16 cellular contexts compared by ENCODE assay signal in the genomic region with DNA sequence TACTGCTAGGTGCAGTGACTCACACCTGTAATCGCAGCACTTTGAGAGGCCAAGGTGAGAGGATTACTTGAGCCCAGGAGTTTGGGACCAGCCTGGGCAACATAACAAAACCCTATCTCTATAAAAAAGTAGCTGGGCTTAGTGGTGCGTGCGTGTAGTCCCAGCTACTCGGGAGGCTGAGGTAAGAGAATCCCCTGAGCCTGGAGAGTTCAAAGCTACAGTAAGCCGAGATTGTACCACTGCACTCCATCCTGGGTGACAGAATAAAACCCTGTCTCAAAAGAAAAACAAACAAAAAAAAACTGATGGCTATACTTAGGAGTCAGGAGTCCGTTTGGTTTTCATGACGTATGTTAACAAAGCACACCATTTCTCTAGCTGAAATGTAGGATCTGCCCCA. TPM values are rescaled to one million over a fixed set of nuclear protein-coding genes. Genes with fewer than 3 reads are reported as not detected.
DNase-seq lines count a peak whose midpoint lies in the region; ATAC-seq, FAIRE-seq and TF ChIP-seq lines count a peak whose summit lies in the region.
"Had no signal": no experiment of that assay in that cellular context is flagged by ENCODE, and none has a peak within 500 bp of the region (broad histone marks: within the 10 kb centered on the region; RNA-seq: fewer than 3 reads in every experiment).

No MANE protein-coding gene starts in this region.

- H3K4me1 ChIP-seq in CD4-positive, CD25-positive, alpha-beta regulatory T cell (ENCODE audit: control insufficient read depth, insufficient read depth, low read length, poor library complexity, severe bottlenecking): peaks cover 64% of the 10 kb centered on the region
- H3K4me1 ChIP-seq in HUES48 (ENCODE audit: control insufficient read depth, insufficient read depth, low read length) (peaks cover 60% of the 10 kb centered on the region), tibial artery (peaks cover 0 to 23% (median 14%) of the 10 kb centered on the region in 4 donors)

- TF ChIP-seq CTCF in brain (conservative IDR thresholded peaks at IDR 0.05) (no peak), tibial artery (IDR thresholded peaks at IDR 0.05) (no peak)

- POLR2A ChIA-PET in naive thymus-derived CD8-positive, alpha-beta T cell (lab: Charles Lee): no interaction called here

- no peak for DNase-seq in CD4-positive, CD25-positive, alpha-beta regulatory T cell
- DNase-seq in naive thymus-derived CD8-positive, alpha-beta T cell: no peak
- DNase-seq in tibial artery: no peak
- DNase-seq in frontal cortex (ENCODE audit: low spot score in 2 of 2): no peak
- DNase-seq in NCI-H146 treated with DMSO at 0.1 percent for 48 hours (lab: John Stamatoyannopoulos, UW; ENCODE audit: unreplicated experiment): no peak
- DNase-seq: activated CD4-positive, alpha-beta T cell treated with anti-CD3 and anti-CD28 coated beads, Interleukin-2, amount 50 U/mL, for 1 hour; activated gamma-delta T cell; AML-193; mesendoderm; NCI-H2171 had no signal

- peaks cover 31 to 61% (median 48%) of the 10 kb centered on the region in 4 donors for H3K4me1 Mint-ChIP-seq in CD4-positive, CD25-positive, alpha-beta regulatory T cell
- H3K4me1 Mint-ChIP-seq in brain: peaks cover 47% of the 10 kb centered on the region
- peaks cover 31 to 60% (median 50%) of the 10 kb centered on the region in 4 donors for H3K4me1 Mint-ChIP-seq in naive thymus-derived CD8-positive, alpha-beta T cell

- peak overlapping the region; percentile 93 for H3K4me3 ChIP-seq in CD4-positive, CD25-positive, alpha-beta regulatory T cell (ENCODE audit: low read depth, low read length)
- H3K4me3 ChIP-seq in HUES48 (ENCODE audit: low read depth, low read length): 0 out of 2 replicates have a peak overlapping the region, but pooled peaks have one; percentile 74
- H3K4me3 ChIP-seq in tibial artery: no peak overlapping the region

- H3K4me3 Mint-ChIP-seq in CD4-positive, CD25-positive, alpha-beta regulatory T cell: peak overlapping the region; percentile 95 to 100 (median 99)
- H3K4me3 Mint-ChIP-seq in brain: peak overlapping the region; percentile 54 to 99 (median 96)
- H3K4me3 Mint-ChIP-seq in naive thymus-derived CD8-positive, alpha-beta T cell: peak overlapping the region; percentile 36 to 99 (median 96)

- no peaks in the 10 kb centered on the region for H3K9me3 Mint-ChIP-seq in CD4-positive, CD25-positive, alpha-beta regulatory T cell
- H3K9me3 Mint-ChIP-seq in brain: peaks cover 0 to 3% (median 0%) of the 10 kb centered on the region in 5 experiments
- no peaks in the 10 kb centered on the region for H3K9me3 Mint-ChIP-seq in naive thymus-derived CD8-positive, alpha-beta T cell
- H3K9me3 Mint-ChIP-seq: T-helper 2 cell treated with Interferon-gamma antibody and Interleukin-4, amounts not matched to agents 5 μg/mL and 100 μg/mL, for 36 hours had no signal

- no peak for ATAC-seq in CD4-positive, CD25-positive, alpha-beta regulatory T cell (ENCODE audit: low read depth in 2 of 2)
- ATAC-seq in naive thymus-derived CD8-positive, alpha-beta T cell: no peak
- no peak for ATAC-seq in GM18868 (IDR thresholded peaks at IDR 0.05; ENCODE audit: unreplicated experiment)
- ATAC-seq: Right ventricle myocardium inferior had no signal

- H3K27ac Mint-ChIP-seq in CD4-positive, CD25-positive, alpha-beta regulatory T cell: peak overlapping the region in 1 of 3 donors; percentile 95
- peak overlapping the region in 3 of 5 experiments; percentile 44 to 100 (median 94) for H3K27ac Mint-ChIP-seq in brain
- peak overlapping the region; percentile 88 to 98 (median 96) for H3K27ac Mint-ChIP-seq in naive thymus-derived CD8-positive, alpha-beta T cell

- no peaks in the 10 kb centered on the region for H3K36me3 ChIP-seq in CD4-positive, CD25-positive, alpha-beta regulatory T cell (ENCODE audit: control insufficient read depth, insufficient read depth, low read length)
- no peaks in the 10 kb centered on the region for H3K36me3 ChIP-seq in HUES48 (ENCODE audit: control insufficient read depth, insufficient read depth, low read length)
- no peaks in the 10 kb centered on the region for H3K36me3 ChIP-seq in tibial artery
- H3K36me3 ChIP-seq: suprapubic skin had no signal

- peaks cover 6% of the 10 kb centered on the region for H3K27me3 Mint-ChIP-seq in CD4-positive, CD25-positive, alpha-beta regulatory T cell
- H3K27me3 Mint-ChIP-seq in brain: peaks cover 4% of the 10 kb centered on the region
- no peaks in the 10 kb centered on the region for H3K27me3 Mint-ChIP-seq in naive thymus-derived CD8-positive, alpha-beta T cell

- no peaks in the 10 kb centered on the region for H3K9me3 ChIP-seq in CD4-positive, CD25-positive, alpha-beta regulatory T cell (ENCODE audit: control insufficient read depth in 2 of 2, low read length in 2 of 2)
- H3K9me3 ChIP-seq in HUES48 (ENCODE audit: control insufficient read depth, insufficient read depth, low read length): no peaks in the 10 kb centered on the region
- H3K9me3 ChIP-seq in tibial artery: no peaks in the 10 kb centered on the region
- H3K9me3 ChIP-seq: suprapubic skin had no signal

- FAIRE-seq in frontal cortex (lab: Jason Lieb, UNC): no peak

- H3K27me3 ChIP-seq in CD4-positive, CD25-positive, alpha-beta regulatory T cell (ENCODE audit: control insufficient read depth, insufficient read depth, low read length): no peaks in the 10 kb centered on the region
- H3K27me3 ChIP-seq in HUES48 (ENCODE audit: control insufficient read depth, insufficient read depth, low read length) (peaks cover 5% of the 10 kb centered on the region; the same call in 1 of the 2 replicates), tibial artery (no peaks in the 10 kb centered on the region)
- H3K27me3 ChIP-seq: suprapubic skin had no signal

- H3K36me3 Mint-ChIP-seq in CD4-positive, CD25-positive, alpha-beta regulatory T cell: no peaks in the 10 kb centered on the region
- no peaks in the 10 kb centered on the region for H3K36me3 Mint-ChIP-seq in brain
- H3K36me3 Mint-ChIP-seq in naive thymus-derived CD8-positive, alpha-beta T cell: no peaks in the 10 kb centered on the region

- peak overlapping the region; percentile 100 for H3K27ac ChIP-seq in CD4-positive, CD25-positive, alpha-beta regulatory T cell (ENCODE audit: insufficient read depth, low read length, poor library complexity, severe bottlenecking)
- no peak overlapping the region for H3K27ac ChIP-seq in HUES48 (ENCODE audit: low read depth, low read length)
- H3K27ac ChIP-seq in tibial artery: no peak overlapping the region

- H3K9ac ChIP-seq in HUES48 (ENCODE audit: low read depth, low read length): no peak overlapping the region

- intact Hi-C loops in tibial artery (cut with DNase I; ENCODE audit: low total_unique reads): loop anchor here (5.0 to 10.0 kb wide), 3 partner anchors 204 to 556 kb away; a partner anchor contains a TSS

RNA-seq across cellular contexts. Expression of a gene that starts 2.9 kb away (rescaled TPM):
- total RNA-seq in CD4-positive, CD25-positive, alpha-beta regulatory T cell: 241 TPM
- 10 to 100 TPM; 25.7 to 34.3 (median 31.4) TPM for polyA plus RNA-seq in CD4-positive, CD25-positive, alpha-beta regulatory T cell
- polyA plus RNA-seq in brain (ENCODE audit: insufficient read depth, low read depth, low replicate concordance): 8.2 TPM
- total RNA-seq in naive thymus-derived CD8-positive, alpha-beta T cell: 10 to 100 TPM; 30.1 to 34.9 TPM
- 10 to 100 TPM in 1 of 3 donors, 1 to 10 TPM in 2; 8.3 to 11.0 (median 8.4) TPM for polyA plus RNA-seq in naive thymus-derived CD8-positive, alpha-beta T cell
- 35.1 TPM for total RNA-seq in frontal cortex

Comparison
In these comparisons a context has a peak if more than half of its experiments do, and no peak if none do; other contexts are left out.
1. H3K4me3 ChIP-seq: peak in CD4-positive, CD25-positive, alpha-beta regulatory T cell (single experiment) and HUES48 (single experiment); none in tibial artery (0 of 2).
2. Peak in every context shown above with its lines, with median percentiles within 50 percentile points of each other: H3K4me3 Mint-ChIP-seq.